In genomic region chr10:68471586-68472408, GRCh38 we compare ENCODE assay signal across 8 cellular contexts. TPM values are rescaled to one million over a fixed set of nuclear protein-coding genes. Genes with fewer than 3 reads are reported as not detected.
A peak's percentile ranks its signal among the peaks of the same experiment; 100 is the strongest.
DNase-seq lines count a peak whose midpoint lies in the region; ATAC-seq and TF ChIP-seq lines count a peak whose summit lies in the region.

DNA2 (minus strand) TSS chr10:68471973; CDS start chr10:68471864, 109 bp downstream.

- H3K27ac ChIP-seq in PC-9 = peak within 1 kb of the TSS; percentile 53

- peak within 1 kb of the TSS; percentile 93 for H3K4me2 ChIP-seq in PC-9

- no TSS peak for BruUV-seq in PC-9 (replicated peaks; lab: Mats Ljungman, UMichigan)

- H3K4me3 ChIP-seq in PC-9 = peak within 1 kb of the TSS; percentile 67

- peak; percentile 72 for DNase-seq in DMS53 treated with DMSO at 0.1 percent for 48 hours (lab: John Stamatoyannopoulos, UW; ENCODE audit: unreplicated experiment)
- DNase-seq in PC-9 = peak; percentile 56 to 82
- peak; percentile 64 for DNase-seq in activated T-cell treated with anti-CD3 and anti-CD28 coated beads, Interleukin-2, amount 50 U/mL, for 4 hours
- peak; percentile 75 for DNase-seq in myocyte (ENCODE audit: low read depth)
- peak; percentile 66 to 76 for DNase-seq in stimulated activated CD8-positive, alpha-beta memory T cell treated with anti-CD3 and anti-CD28 coated beads, Interleukin-7, amount 100 ng/mL, for 48 hours (ENCODE audit: extremely low read depth in 1 of 2, low read depth in 1 of 2)

- no peaks in the 10 kb centered on the region for H4K20me1 ChIP-seq in PC-9 (ENCODE audit: insufficient read depth)

- no peaks in the 10 kb centered on the region for H3K36me3 Mint-ChIP-seq in IgD-negative memory B cell
- no peaks in the 10 kb centered on the region for H3K36me3 Mint-ChIP-seq in activated T-cell treated with anti-CD3 and anti-CD28 coated beads, Interleukin-2, amount 50 U/mL, for 4 hours (ENCODE audit: insufficient read depth)

- H2AFZ ChIP-seq in PC-9 = peak within 1 kb of the TSS; percentile 81

- CTCF ChIA-PET in PC-9 (lab: Charles Lee) = interaction anchor here (0.6 to 1.3 kb wide), 2 partner anchors 65 to 367 kb away, joined by 4 to 6 read pairs; partner anchors contain the start of gene RUFY2

- no peaks in the 10 kb centered on the region for H3K27me3 ChIP-seq in PC-9 (ENCODE audit: insufficient read depth, low read depth)

- no peaks in the 10 kb centered on the region for H3K27me3 Mint-ChIP-seq in IgD-negative memory B cell
- H3K27me3 Mint-ChIP-seq in activated T-cell treated with anti-CD3 and anti-CD28 coated beads, Interleukin-2, amount 50 U/mL, for 4 hours (ENCODE audit: low read depth) = no peaks in the 10 kb centered on the region

- peak within 1 kb of the TSS; percentile 58 to 94 (median 84) for H3K27ac Mint-ChIP-seq in IgD-negative memory B cell

- peaks cover 15% of the 10 kb centered on the region for H3K4me1 ChIP-seq in PC-9 (replicated peaks; ENCODE audit: insufficient read depth)

- H3K4me1 Mint-ChIP-seq in IgD-negative memory B cell = peaks cover 10 to 16% (median 11%) of the 10 kb centered on the region in 3 donors
- H3K4me1 Mint-ChIP-seq in activated T-cell treated with anti-CD3 and anti-CD28 coated beads, Interleukin-2, amount 50 U/mL, for 4 hours (ENCODE audit: low read depth) = peaks cover 19% of the 10 kb centered on the region

- H3K4me3 Mint-ChIP-seq in IgD-negative memory B cell = peak within 1 kb of the TSS; percentile 90 to 99 (median 98)
- H3K4me3 Mint-ChIP-seq in activated T-cell treated with anti-CD3 and anti-CD28 coated beads, Interleukin-2, amount 50 U/mL, for 4 hours = peak within 1 kb of the TSS; percentile 98

- H3F3A ChIP-seq in PC-9 (ENCODE audit: insufficient read depth, low read depth) = peaks cover 16% of the 10 kb centered on the region

- peaks cover 26% of the 10 kb centered on the region for H3K79me2 ChIP-seq in PC-9 (ENCODE audit: low read depth)

- H3K36me3 ChIP-seq in PC-9 (ENCODE audit: low read depth) = no peaks in the 10 kb centered on the region

- intact Hi-C loops in PC-9 (cut with micrococcal nuclease; ENCODE audit: unreplicated experiment) = loop anchor here (1.0 kb wide), 1 partner anchor 250 kb away; the partner anchor contains the start of gene CCAR1

- H3K9me3 ChIP-seq in PC-9 (ENCODE audit: insufficient read depth, low read depth) = no peaks in the 10 kb centered on the region

- H3K9me2 ChIP-seq in PC-9 (ENCODE audit: insufficient read depth) = no peaks in the 10 kb centered on the region

- POLR2A ChIA-PET in PC-9 (lab: Charles Lee; ENCODE audit: unreplicated experiment) = interaction anchor here (0.5 to 0.7 kb wide), 4 partner anchors 50 to 694 kb away, joined by 4 to 6 read pairs (median 5); no protein-coding TSS in a partner anchor

- peak; percentile 93 for ATAC-seq in GM21529 (IDR thresholded peaks at IDR 0.05; ENCODE audit: unreplicated experiment)
- ATAC-seq in activated T-cell treated with anti-CD3 and anti-CD28 coated beads, Interleukin-2, amount 50 U/mL, for 4 hours = peak; percentile 93 to 94
- ATAC-seq in esophagus mucosa = peak; percentile 86

- TF ChIP-seq CTCF in PC-9 (conservative IDR thresholded peaks at IDR 0.05) = no peak

- no peaks in the 10 kb centered on the region for H3K9me3 Mint-ChIP-seq in IgD-negative memory B cell
- no peaks in the 10 kb centered on the region for H3K9me3 Mint-ChIP-seq in activated T-cell treated with anti-CD3 and anti-CD28 coated beads, Interleukin-2, amount 50 U/mL, for 4 hours

RNA-seq across cellular contexts. Expression of gene DNA2, which starts in this region (rescaled TPM):
- 0.23 TPM for polyA plus RNA-seq in IgD-negative memory B cell
- 27.5 and 33.4 TPM in 2 replicates for total RNA-seq in PC-9 (2021)
- 10 to 100 TPM; 15.1 to 27.1 (median 20.0) TPM for total RNA-seq in activated T-cell treated with anti-CD3 and anti-CD28 coated beads, Interleukin-2, amount 50 U/mL, for 4 hours
- 4.6 TPM for total RNA-seq in esophagus mucosa
- 4.1 and 5.2 TPM in 2 replicates for total RNA-seq in myocyte
- 1.4 TPM for polyA plus RNA-seq in myocyte (2012)

Comparison
In these comparisons a context has a peak if more than half of its experiments do, and no peak if none do; other contexts are left out.
1. Peak in every context shown above with its lines: DNase-seq, ATAC-seq, H3K4me3 ChIP-seq and H3K27ac ChIP-seq.